Comparison of ENCODE assay signal across 1 cellular context in the genomic region with DNA sequence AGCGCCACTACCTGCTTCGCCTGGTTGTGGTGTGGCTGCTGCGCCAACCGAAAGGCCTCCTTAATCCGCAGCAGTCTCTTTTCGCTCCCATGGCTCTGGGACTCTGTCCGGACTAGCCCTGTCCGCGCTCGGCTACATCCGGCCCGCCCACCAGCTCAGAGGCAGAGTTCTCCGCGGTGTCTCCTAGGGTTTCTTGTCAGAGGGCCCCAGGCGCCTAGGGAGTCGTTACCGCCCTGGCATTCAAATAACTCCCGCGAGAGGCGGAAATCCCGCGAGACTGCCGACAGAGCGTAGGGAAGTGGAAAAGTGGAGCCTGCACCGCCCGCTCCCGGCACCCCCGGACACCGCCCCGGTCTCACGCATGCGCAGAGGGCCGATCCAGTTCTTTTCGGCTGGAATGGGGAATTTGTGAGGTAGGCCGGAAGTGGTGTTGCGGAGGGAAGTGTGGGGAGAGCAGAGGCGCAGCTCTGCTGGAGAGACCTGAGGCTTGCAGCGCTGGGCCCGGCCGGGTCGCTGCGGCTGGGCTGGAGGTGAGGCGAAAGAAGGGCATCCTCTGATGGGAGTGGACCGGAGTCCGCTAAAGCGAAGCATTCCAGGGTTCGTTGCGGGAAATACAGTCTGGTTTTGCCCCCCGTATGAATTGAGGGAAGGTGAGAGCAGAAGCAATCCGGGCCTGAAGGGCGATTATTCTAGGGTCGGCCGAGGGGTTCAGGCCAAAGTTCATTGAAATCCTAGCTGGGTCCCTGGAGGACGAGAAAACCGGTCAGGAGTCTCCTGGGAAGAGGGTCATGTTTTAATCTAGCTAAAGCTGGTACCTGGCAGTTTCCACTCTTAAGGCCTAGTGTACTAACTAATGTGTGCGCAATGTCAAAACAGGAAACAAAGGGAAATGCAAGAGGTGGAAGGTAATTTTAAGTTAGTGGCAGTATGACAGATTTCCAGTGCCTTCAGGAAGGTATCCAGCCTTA.
A peak's percentile ranks its signal among the peaks of the same experiment; 100 is the strongest.
TF ChIP-seq lines count a peak whose summit lies in the region.

Gene FAM200B, plus strand, starts transcription at position 456 of the 968 bp plus-strand sequence. CDS start 5,151 bp downstream, outside the sequence.

TF ChIP-seq in HepG2, 621 proteins besides CTCF, POLR2A, EP300 and RAD21 (continued from another document):
- TF ChIP-seq, protein P1, sequence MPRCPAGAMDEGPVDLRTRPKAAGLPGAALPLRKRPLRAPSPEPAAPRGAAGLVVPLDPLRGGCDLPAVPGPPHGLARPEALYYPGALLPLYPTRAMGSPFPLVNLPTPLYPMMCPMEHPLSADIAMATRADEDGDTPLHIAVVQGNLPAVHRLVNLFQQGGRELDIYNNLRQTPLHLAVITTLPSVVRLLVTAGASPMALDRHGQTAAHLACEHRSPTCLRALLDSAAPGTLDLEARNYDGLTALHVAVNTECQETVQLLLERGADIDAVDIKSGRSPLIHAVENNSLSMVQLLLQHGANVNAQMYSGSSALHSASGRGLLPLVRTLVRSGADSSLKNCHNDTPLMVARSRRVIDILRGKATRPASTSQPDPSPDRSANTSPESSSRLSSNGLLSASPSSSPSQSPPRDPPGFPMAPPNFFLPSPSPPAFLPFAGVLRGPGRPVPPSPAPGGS (CRISPR knock-in tag; IDR thresholded peaks at IDR 0.05) = peak; percentile 90
- TF ChIP-seq PAF1 (CRISPR knock-in tag; IDR thresholded peaks at IDR 0.05) (no peak), ZNF558 (CRISPR knock-in tag; IDR thresholded peaks at IDR 0.05; ENCODE audit: borderline replicate concordance) (peak; percentile 94; the same call in 1 of the 2 replicates), SRY (CRISPR knock-in tag; IDR thresholded peaks at IDR 0.05) (peak; percentile 37; the same call in 1 of the 2 replicates), ZNF101 (CRISPR knock-in tag; IDR thresholded peaks at IDR 0.05; ENCODE audit: borderline replicate concordance, low read depth) (peak; percentile 40; the same call in 1 of the 2 replicates), ZNF224 (CRISPR knock-in tag; IDR thresholded peaks at IDR 0.05) (no peak), ZNF510 (CRISPR knock-in tag; IDR thresholded peaks at IDR 0.05; ENCODE audit: low read depth) (no peak), ZNF652 (CRISPR knock-in tag; IDR thresholded peaks at IDR 0.05; ENCODE audit: borderline replicate concordance, low read depth) (no peak), ZNF260 (CRISPR knock-in tag; IDR thresholded peaks at IDR 0.05; ENCODE audit: borderline replicate concordance, low read depth) (no peak), RFX1 (IDR thresholded peaks at IDR 0.05) (no peak), FOXC1 (CRISPR knock-in tag; IDR thresholded peaks at IDR 0.05; ENCODE audit: borderline replicate concordance) (peak; percentile 64; the same call in 1 of the 2 replicates), NFKBIZ (CRISPR knock-in tag; IDR thresholded peaks at IDR 0.05) (peak; percentile 22; the same call in 1 of the 2 replicates), ATF6 (CRISPR knock-in tag; conservative IDR thresholded peaks at IDR 0.05) (no peak), ELF1 (CRISPR knock-in tag; IDR thresholded peaks at IDR 0.05) (peak; percentile 95), SALL1 (CRISPR knock-in tag; IDR thresholded peaks at IDR 0.05) (peak; percentile 86), ZMYM4 (CRISPR knock-in tag; IDR thresholded peaks at IDR 0.05) (peak; percentile 99), SIN3A (IDR thresholded peaks at IDR 0.05; ENCODE audit: borderline replicate concordance, low read depth, low read length) (peak; percentile 99), PAWR (CRISPR knock-in tag; IDR thresholded peaks at IDR 0.05; ENCODE audit: borderline replicate concordance) (0 out of 2 replicates have a peak, but pooled peaks have one; percentile 53), ARHGAP35 (CRISPR knock-in tag; IDR thresholded peaks at IDR 0.05; ENCODE audit: borderline replicate concordance) (peak; percentile 54; the same call in 1 of the 2 replicates), ZNF407 (CRISPR knock-in tag; IDR thresholded peaks at IDR 0.05; ENCODE audit: not compliant biosample characterization) (no peak), SYNCRIP (IDR thresholded peaks at IDR 0.05; ENCODE audit: insufficient read depth, low read depth, low read length) (no peak), FOXA1 (IDR thresholded peaks at IDR 0.05) (no peak), FOXA1 (CRISPR knock-in tag; IDR thresholded peaks at IDR 0.05) (no peak), ZNF124 (CRISPR knock-in tag; IDR thresholded peaks at IDR 0.05) (no peak; the same call in 1 of the 2 replicates), TRIM22 (IDR thresholded peaks at IDR 0.05) (no peak), ZNF33B (CRISPR knock-in tag; IDR thresholded peaks at IDR 0.05) (peak; percentile 90), CAMTA2 (CRISPR knock-in tag; IDR thresholded peaks at IDR 0.05; ENCODE audit: borderline replicate concordance) (0 out of 2 replicates have a peak, but pooled peaks have one; percentile 52), ZKSCAN5 (CRISPR knock-in tag; IDR thresholded peaks at IDR 0.05) (no peak), RBM39 (IDR thresholded peaks at IDR 0.05; ENCODE audit: low read depth, low read length, poor library complexity, severe bottlenecking) (peak; percentile 59), SNRNP70 (IDR thresholded peaks at IDR 0.05; ENCODE audit: low read depth, low read length) (no peak)
- TF ChIP-seq, protein P2, sequence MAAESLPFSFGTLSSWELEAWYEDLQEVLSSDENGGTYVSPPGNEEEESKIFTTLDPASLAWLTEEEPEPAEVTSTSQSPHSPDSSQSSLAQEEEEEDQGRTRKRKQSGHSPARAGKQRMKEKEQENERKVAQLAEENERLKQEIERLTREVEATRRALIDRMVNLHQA (CRISPR knock-in tag; IDR thresholded peaks at IDR 0.05) = no peak
- TF ChIP-seq, protein P3, sequence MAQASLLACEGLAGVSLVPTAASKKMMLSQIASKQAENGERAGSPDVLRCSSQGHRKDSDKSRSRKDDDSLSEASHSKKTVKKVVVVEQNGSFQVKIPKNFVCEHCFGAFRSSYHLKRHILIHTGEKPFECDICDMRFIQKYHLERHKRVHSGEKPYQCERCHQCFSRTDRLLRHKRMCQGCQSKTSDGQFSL (CRISPR knock-in tag; IDR thresholded peaks at IDR 0.05) = no peak
- TF ChIP-seq, protein P4, sequence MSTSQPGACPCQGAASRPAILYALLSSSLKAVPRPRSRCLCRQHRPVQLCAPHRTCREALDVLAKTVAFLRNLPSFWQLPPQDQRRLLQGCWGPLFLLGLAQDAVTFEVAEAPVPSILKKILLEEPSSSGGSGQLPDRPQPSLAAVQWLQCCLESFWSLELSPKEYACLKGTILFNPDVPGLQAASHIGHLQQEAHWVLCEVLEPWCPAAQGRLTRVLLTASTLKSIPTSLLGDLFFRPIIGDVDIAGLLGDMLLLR (CRISPR knock-in tag; IDR thresholded peaks at IDR 0.05) = peak; percentile 82; the same call in 1 of the 2 replicates
- TF ChIP-seq, protein P5, sequence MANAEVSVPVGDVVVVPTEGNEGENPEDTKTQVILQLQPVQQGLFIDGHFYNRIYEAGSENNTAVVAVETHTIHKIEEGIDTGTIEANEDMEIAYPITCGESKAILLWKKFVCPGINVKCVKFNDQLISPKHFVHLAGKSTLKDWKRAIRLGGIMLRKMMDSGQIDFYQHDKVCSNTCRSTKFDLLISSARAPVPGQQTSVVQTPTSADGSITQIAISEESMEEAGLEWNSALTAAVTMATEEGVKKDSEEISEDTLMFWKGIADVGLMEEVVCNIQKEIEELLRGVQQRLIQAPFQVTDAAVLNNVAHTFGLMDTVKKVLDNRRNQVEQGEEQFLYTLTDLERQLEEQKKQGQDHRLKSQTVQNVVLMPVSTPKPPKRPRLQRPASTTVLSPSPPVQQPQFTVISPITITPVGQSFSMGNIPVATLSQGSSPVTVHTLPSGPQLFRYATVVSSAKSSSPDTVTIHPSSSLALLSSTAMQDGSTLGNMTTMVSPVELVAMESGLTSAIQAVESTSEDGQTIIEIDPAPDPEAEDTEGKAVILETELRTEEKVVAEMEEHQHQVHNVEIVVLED (CRISPR knock-in tag; IDR thresholded peaks at IDR 0.05; ENCODE audit: borderline replicate concordance) = peak; percentile 80
